8 cellular contexts compared by ENCODE assay signal in genomic region chr2:11155326-11156059, GRCh38. TPM values are rescaled to one million over a fixed set of nuclear protein-coding genes. Genes with fewer than 3 reads are reported as not detected.
A peak's percentile ranks its signal among the peaks of the same experiment; 100 is the strongest.
DNase-seq lines count a peak whose midpoint lies in the region; ATAC-seq and TF ChIP-seq lines count a peak whose summit lies in the region.

TSS of gene SLC66A3 (plus strand) at chr2:11155467. CDS start at chr2:11155547, 80 bp downstream.

- H3K4me1 Mint-ChIP-seq in activated T-helper 17 cell treated with anti-CD3 and anti-CD28 coated beads, Interleukin-2, amount 50 U/mL, for 72 hours = peaks cover 5% of the 10 kb centered on the region

- ATAC-seq in GM19438 (IDR thresholded peaks at IDR 0.05; ENCODE audit: low read depth, unreplicated experiment) = peak; percentile 79
- ATAC-seq in HG03469 (IDR thresholded peaks at IDR 0.05; ENCODE audit: unreplicated experiment) = peak; percentile 74
- peak; percentile 85 for ATAC-seq in activated T-helper 17 cell treated with anti-CD3 and anti-CD28 coated beads, Interleukin-2, amount 50 U/mL, for 72 hours (replicated peaks)
- ATAC-seq in psoas muscle = peak in 3 of 4 donors; percentile 84 to 86 (median 84)

- H3K9me3 ChIP-seq in cardiac muscle cell (ENCODE audit: low read depth) (no peaks in the 10 kb centered on the region), psoas muscle (no peaks in the 10 kb centered on the region)

- H3K27ac ChIP-seq in cardiac muscle cell = peak within 1 kb of the TSS; percentile 67
- H3K27ac ChIP-seq in psoas muscle = peak within 1 kb of the TSS; percentile 87

- H3K9me3 Mint-ChIP-seq in activated T-helper 17 cell treated with anti-CD3 and anti-CD28 coated beads, Interleukin-2, amount 50 U/mL, for 72 hours = no peaks in the 10 kb centered on the region

- H3K36me3 ChIP-seq in cardiac muscle cell (no peaks in the 10 kb centered on the region), psoas muscle (ENCODE audit: insufficient read depth in 1 of 2, low read depth in 1 of 2) (no peaks in the 10 kb centered on the region)

- WGBS in psoas muscle, 3 donors = 3 to 7% (median 5%) methylated on average over 30 to 78 of the region's 79 CpGs

- intact Hi-C loops in psoas muscle (cut with DNase I) = loop anchor here in 1 of 2 donors (2.0 kb wide), 1 partner anchor 23 kb away; a partner anchor contains a TSS

- H3K27me3 ChIP-seq in cardiac muscle cell (peaks cover 4% of the 10 kb centered on the region), psoas muscle (ENCODE audit: insufficient read depth in 3 of 3, low read length in 2 of 3) (no peaks in the 10 kb centered on the region)

- H3K4me3 ChIP-seq in cardiac muscle cell (peak within 1 kb of the TSS; percentile 34), psoas muscle (peak within 1 kb of the TSS; percentile 78)

- TF ChIP-seq CTCF in cardiac muscle cell (IDR thresholded peaks at IDR 0.05; ENCODE audit: low read depth, low read length) (no peak), psoas muscle (IDR thresholded peaks at IDR 0.05) (peak; percentile 22)

- no peaks in the 10 kb centered on the region for H3K27me3 Mint-ChIP-seq in activated T-helper 17 cell treated with anti-CD3 and anti-CD28 coated beads, Interleukin-2, amount 50 U/mL, for 72 hours

- H3K4me3 Mint-ChIP-seq in activated T-helper 17 cell treated with anti-CD3 and anti-CD28 coated beads, Interleukin-2, amount 50 U/mL, for 72 hours = peak within 1 kb of the TSS; percentile 93

- peak within 1 kb of the TSS; percentile 84 for H3K27ac Mint-ChIP-seq in activated T-helper 17 cell treated with anti-CD3 and anti-CD28 coated beads, Interleukin-2, amount 50 U/mL, for 72 hours

- H3K4me1 ChIP-seq in cardiac muscle cell (ENCODE audit: low read depth) (no peaks in the 10 kb centered on the region), psoas muscle (peaks cover 10% of the 10 kb centered on the region)

- H3K36me3 Mint-ChIP-seq in activated T-helper 17 cell treated with anti-CD3 and anti-CD28 coated beads, Interleukin-2, amount 50 U/mL, for 72 hours (ENCODE audit: low read depth) = no peaks in the 10 kb centered on the region

- DNase-seq in DMS153 (lab: John Stamatoyannopoulos, UW) = peak; percentile 73
- peak; percentile 75 to 96 for DNase-seq in NCI-H526 (lab: John Stamatoyannopoulos, UW)
- peak; percentile 95 for DNase-seq in cardiac muscle cell (ENCODE audit: low read depth in 1 of 2, low spot score in 1 of 2)
- no peak for DNase-seq in psoas muscle
- no peak for DNase-seq in Ammon's horn (ENCODE audit: low spot score)

RNA-seq across cellular contexts. Expression of gene SLC66A3, which starts in this region (rescaled TPM):
- 10 to 100 TPM in 1 of 2 donors, 1 to 10 TPM in 1; 8.4 to 11.9 TPM for total RNA-seq in activated T-helper 17 cell treated with anti-CD3 and anti-CD28 coated beads, Interleukin-2, amount 50 U/mL, for 72 hours
- 14.9 and 16.7 TPM in 2 replicates for total RNA-seq in cardiac muscle cell
- polyA plus RNA-seq in cardiac muscle cell = 7.1 and 15.5 TPM in 2 replicates
- 1 to 10 TPM; 3.9 to 6.7 (median 4.7) TPM for total RNA-seq in psoas muscle
- polyA plus RNA-seq in psoas muscle = 1 to 10 TPM; 4.3 to 5.2 (median 5.1) TPM

Comparison
In these comparisons a context has a peak if more than half of its experiments do, and no peak if none do; other contexts are left out.
1. DNase-seq: peak in DMS153 (single experiment), NCI-H526 (2 of 2) and cardiac muscle cell (2 of 2); none in psoas muscle (0 of 2) and Ammon's horn (single experiment).
2. Peak in every context shown above with its lines, with median percentiles within 50 percentile points of each other: ATAC-seq.